In genomic region chr3:58167431-58168351, GRCh38 we compare ENCODE assay signal across 8 cellular contexts. TPM values are rescaled to one million over a fixed set of nuclear protein-coding genes. Genes with fewer than 3 reads are reported as not detected.
DNase-seq lines count a peak whose midpoint lies in the region; ATAC-seq, FAIRE-seq and TF ChIP-seq lines count a peak whose summit lies in the region.

No MANE protein-coding gene starts in this region.

- H3K27ac ChIP-seq in HCT116 (ENCODE audit: low read depth, low read length) (no peak overlapping the region), PC-3 (ENCODE audit: low read length) (no peak overlapping the region), trophoblast cell (ENCODE audit: low read depth, low read length) (no peak overlapping the region), aorta (ENCODE audit: low read depth in 1 of 2, low read length in 2 of 2) (peak overlapping the region in 1 of 2 donors; percentile 43)

- H3K9me2 ChIP-seq in HCT116 (ENCODE audit: insufficient read depth) (no peaks in the 10 kb centered on the region), PC-3 (replicated peaks; ENCODE audit: low read length) (no peaks in the 10 kb centered on the region)

- H3K4me2 ChIP-seq in HCT116 (ENCODE audit: low read length) = no peak overlapping the region
- H3K4me2 ChIP-seq in PC-3 (ENCODE audit: low read length) = no peak overlapping the region
- no peak overlapping the region for H3K4me2 ChIP-seq in trophoblast cell (ENCODE audit: low read length)

- no peak overlapping the region for H2AK5ac ChIP-seq in trophoblast cell (ENCODE audit: low read length)

- H4K12ac ChIP-seq in trophoblast cell (ENCODE audit: low read depth, low read length) = no peak overlapping the region

- TF ChIP-seq CTCF in HCT116 (IDR thresholded peaks at IDR 0.05 in 2 of 3, conservative IDR thresholded peaks at IDR 0.05 in 1 of 3; ENCODE audit: borderline replicate concordance in 1 of 3, insufficient read depth in 1 of 3, low read depth in 2 of 3, low read length in 2 of 3) = peak; percentile 36 to 99 (median 95); a peak in 5 of 6 replicates
- peak; percentile 93 for TF ChIP-seq CTCF in PC-3 (conservative IDR thresholded peaks at IDR 0.05; ENCODE audit: low read depth, low read length)

- no peak overlapping the region for H2BK12ac ChIP-seq in trophoblast cell (ENCODE audit: low read length)

- POLR2A ChIA-PET in HCT116 (lab: Charles Lee) = no interaction called here
- POLR2A ChIA-PET in PC-3 (lab: Charles Lee; ENCODE audit: unreplicated experiment) = no interaction called here

- DNase-seq in Daoy (ENCODE audit: low read depth) (peak; percentile 50), HCT116 (ENCODE audit: low read depth, low spot score) (no peak), PC-3 (peak; percentile 76), frontal cortex (ENCODE audit: low spot score in 2 of 2) (peak; percentile 34 to 67), trophoblast cell (peak; percentile 49 to 72), aorta (peak; percentile 76 to 87)
- DNase-seq in activated effector memory CD4-positive, alpha-beta T cell treated with Interleukin-2 at 50 U/mL for 16 hours = peak; percentile 25

- no peak overlapping the region for H4K91ac ChIP-seq in trophoblast cell (ENCODE audit: low read depth, low read length)

- H3K27me3 ChIP-seq in HCT116 (ENCODE audit: insufficient read depth, low read length) (no peaks in the 10 kb centered on the region), PC-3 (ENCODE audit: low read length) (no peaks in the 10 kb centered on the region), trophoblast cell (ENCODE audit: insufficient read depth, low read length) (no peaks in the 10 kb centered on the region), aorta (ENCODE audit: control insufficient read depth in 1 of 2, insufficient read depth in 2 of 2, low read length in 1 of 2) (no peaks in the 10 kb centered on the region)

- no peak overlapping the region for H4K8ac ChIP-seq in trophoblast cell (ENCODE audit: low read depth, low read length)

- RAD21 ChIA-PET in HCT116 (lab: Charles Lee; ENCODE audit: low non-redundant PET in 1 of 2, low total read pairs in 2 of 2, uncharacterized antibody in 2 of 2, unreplicated experiment in 2 of 2) = interaction anchor here in 1 of 2 experiments (0.7 to 0.9 kb wide), 2 partner anchors 10 to 159 kb away, joined by 3 read pairs; partner anchors contain the start of gene FLNB

- no peak overlapping the region for H3K18ac ChIP-seq in trophoblast cell (ENCODE audit: low read length)

- H3K4me3 ChIP-seq in HCT116 (replicated peaks in 1 of 2; ENCODE audit: low read depth in 1 of 2, low read length in 2 of 2) (no peak overlapping the region), PC-3 (ENCODE audit: low read length) (no peak overlapping the region), trophoblast cell (ENCODE audit: low read depth, low read length) (no peak overlapping the region), aorta (ENCODE audit: low read length in 2 of 2) (no peak overlapping the region)

- no peak overlapping the region for H2BK5ac ChIP-seq in trophoblast cell (ENCODE audit: low read depth, low read length, poor library complexity)

- H2AFZ ChIP-seq in HCT116 (ENCODE audit: low read depth, low read length, poor library complexity, severe bottlenecking) = no peak overlapping the region
- no peak overlapping the region for H2AFZ ChIP-seq in PC-3 (ENCODE audit: low read length)
- no peak overlapping the region for H2AFZ ChIP-seq in trophoblast cell (ENCODE audit: insufficient read depth, low read length, poor library complexity)

- no peak overlapping the region for H2BK120ac ChIP-seq in trophoblast cell (ENCODE audit: insufficient read depth, low read length, poor library complexity)

- no CpG with 5 or more reads among the region's 16 CpGs for WGBS in trophoblast cell (ENCODE audit: extremely low coverage, insufficient coverage, insufficient read length)
- WGBS in aorta, 2 donors = 52 to 55% methylated on average over 16 of the region's 16 CpGs

- no peak for TF ChIP-seq POLR2A in HCT116 (IDR thresholded peaks at IDR 0.05; ENCODE audit: borderline replicate concordance, extremely low read depth, insufficient read depth, insufficient read length)

- no peak for FAIRE-seq in frontal cortex (lab: Jason Lieb, UNC)

- H4K20me1 ChIP-seq in HCT116 (ENCODE audit: insufficient read depth) = no peaks in the 10 kb centered on the region
- no peaks in the 10 kb centered on the region for H4K20me1 ChIP-seq in PC-3 (ENCODE audit: low read length)

- ATAC-seq in HCT116 (peak; percentile 92), PC-3 (peak; percentile 29), aorta (ENCODE audit: low FRiP score) (peak; percentile 80), GM21737 (IDR thresholded peaks at IDR 0.05; ENCODE audit: unreplicated experiment) (no peak)

- intact Hi-C loops in HCT116 (cut with micrococcal nuclease) (no loop called here), PC-3 (cut with micrococcal nuclease) (loop anchor here (10.0 kb wide), 1 partner anchor 193 kb away; no protein-coding TSS in a partner anchor), aorta (cut with DNase I) (no loop called here)

- TF ChIP-seq RAD21 in HCT116 (IDR thresholded peaks at IDR 0.05; ENCODE audit: low read depth) = peak; percentile 43

- H3K9ac ChIP-seq in HCT116 (ENCODE audit: low read length) (no peak overlapping the region), PC-3 (ENCODE audit: low read length) (no peak overlapping the region), trophoblast cell (ENCODE audit: low read length) (no peak overlapping the region)

- no TSS peak for BruUV-seq in HCT116 (replicated peaks; lab: Mats Ljungman, UMichigan)
- BruUV-seq in PC-3 (replicated peaks; lab: Mats Ljungman, UMichigan) = no TSS peak

- no peak overlapping the region for H3K4ac ChIP-seq in trophoblast cell (ENCODE audit: low read depth, low read length)

- peaks cover 4% of the 10 kb centered on the region for H3K79me1 ChIP-seq in trophoblast cell (ENCODE audit: low read length)

- H3K14ac ChIP-seq in trophoblast cell (ENCODE audit: low read length) = no peak overlapping the region

- H3K4me1 ChIP-seq in HCT116 (ENCODE audit: control insufficient read depth in 1 of 2, insufficient read depth in 2 of 2, low read length in 2 of 2) (peaks cover 22 to 43% of the 10 kb centered on the region in 2 experiments), PC-3 (ENCODE audit: insufficient read depth, low read length) (peaks cover 27% of the 10 kb centered on the region), trophoblast cell (ENCODE audit: control insufficient read depth in 1 of 2, insufficient read depth in 2 of 2, low read length in 2 of 2) (peaks cover 9 to 14% of the 10 kb centered on the region in 2 experiments), aorta (ENCODE audit: control insufficient read depth in 1 of 2, insufficient read depth in 2 of 2, low read length in 2 of 2) (peaks cover 0 to 9% of the 10 kb centered on the region in 2 donors)

- H3F3A ChIP-seq in PC-3 (ENCODE audit: low read length, unreplicated experiment) = peaks cover 3% of the 10 kb centered on the region

- H3K9me3 ChIP-seq in HCT116 (ENCODE audit: control insufficient read depth in 1 of 2, insufficient read depth in 1 of 2, low read depth in 1 of 2, low read length in 2 of 2) = no peaks in the 10 kb centered on the region
- H3K9me3 ChIP-seq in PC-3 (ENCODE audit: low read length) = no peaks in the 10 kb centered on the region
- H3K9me3 ChIP-seq in trophoblast cell (ENCODE audit: insufficient read depth, low read depth, low read length) = no peaks in the 10 kb centered on the region
- no peaks in the 10 kb centered on the region for H3K9me3 ChIP-seq in aorta (ENCODE audit: control insufficient read depth, low read length)

- no peak overlapping the region for H3K23ac ChIP-seq in trophoblast cell (ENCODE audit: low read length)

- H3K36me3 ChIP-seq in HCT116 (ENCODE audit: control insufficient read depth in 1 of 2, insufficient read depth in 2 of 2, low read length in 2 of 2) = peaks cover 10 to 24% of the 10 kb centered on the region in 2 experiments; a peak in 3 of 4 replicates
- peaks cover 88% of the 10 kb centered on the region for H3K36me3 ChIP-seq in PC-3 (ENCODE audit: low read depth, low read length)
- peaks cover 66 to 76% of the 10 kb centered on the region in 2 experiments for H3K36me3 ChIP-seq in trophoblast cell (ENCODE audit: control insufficient read depth in 1 of 2, insufficient read depth in 2 of 2, low read length in 2 of 2)
- peaks cover 2 to 5% of the 10 kb centered on the region in 2 donors for H3K36me3 ChIP-seq in aorta (ENCODE audit: control insufficient read depth in 1 of 2, insufficient read depth in 2 of 2, low read length in 1 of 2)

- CTCF ChIA-PET in HCT116 (lab: Charles Lee) (interaction anchor here (0.8 to 3.3 kb wide), 7 partner anchors 8 to 205 kb away, joined by 3 to 19 read pairs (median 4); partner anchors contain the start of genes HTD2 and RPP14), PC-3 (lab: Charles Lee) (interaction anchor here (1.4 kb wide), 1 partner anchor 9 kb away, joined by 3 read pairs; no protein-coding TSS in a partner anchor)

- H3K79me2 ChIP-seq in HCT116 (ENCODE audit: insufficient read depth, low read length) (no peaks in the 10 kb centered on the region), PC-3 (ENCODE audit: low read length) (0 out of 2 replicates have a peak, but pooled peaks cover 4% of the 10 kb centered on the region), trophoblast cell (ENCODE audit: control insufficient read depth, insufficient read depth, low read length, poor library complexity) (no peaks in the 10 kb centered on the region)

TF ChIP-seq in HCT116, 20 proteins besides CTCF, POLR2A, EP300 and RAD21:
- TF ChIP-seq ELF1 (IDR thresholded peaks at IDR 0.05; ENCODE audit: borderline replicate concordance, low read depth) (no peak), JUND (IDR thresholded peaks at IDR 0.05) (no peak)

RNA-seq across cellular contexts. Expression of gene DNASE1L3, which starts 43.1 kb away (rescaled TPM):
- total RNA-seq in Daoy (2014; rRNA removed; shearing (Covaris generic)) = not detected in 2 replicates
- total RNA-seq in HCT116 (2021; ENCODE audit: unreplicated experiment) (not detected), PC-3 (2014; rRNA removed) (0.36 and 0.63 TPM in 2 replicates), frontal cortex (0.41 TPM), aorta (10 to 100 TPM in 1 of 2 donors, 1 to 10 TPM in 1; 4.3 to 19.8 TPM)
- not detected in 2 replicates for polyA plus RNA-seq in HCT116 (2012)
- polyA plus RNA-seq in trophoblast cell (2013) = 1.5 and 1.9 TPM in 2 replicates
- polyA plus RNA-seq in aorta = 1 to 10 TPM; 1.4 to 7.0 TPM
